Comparison of ENCODE assay signal across 1 cellular context in the genomic region with DNA sequence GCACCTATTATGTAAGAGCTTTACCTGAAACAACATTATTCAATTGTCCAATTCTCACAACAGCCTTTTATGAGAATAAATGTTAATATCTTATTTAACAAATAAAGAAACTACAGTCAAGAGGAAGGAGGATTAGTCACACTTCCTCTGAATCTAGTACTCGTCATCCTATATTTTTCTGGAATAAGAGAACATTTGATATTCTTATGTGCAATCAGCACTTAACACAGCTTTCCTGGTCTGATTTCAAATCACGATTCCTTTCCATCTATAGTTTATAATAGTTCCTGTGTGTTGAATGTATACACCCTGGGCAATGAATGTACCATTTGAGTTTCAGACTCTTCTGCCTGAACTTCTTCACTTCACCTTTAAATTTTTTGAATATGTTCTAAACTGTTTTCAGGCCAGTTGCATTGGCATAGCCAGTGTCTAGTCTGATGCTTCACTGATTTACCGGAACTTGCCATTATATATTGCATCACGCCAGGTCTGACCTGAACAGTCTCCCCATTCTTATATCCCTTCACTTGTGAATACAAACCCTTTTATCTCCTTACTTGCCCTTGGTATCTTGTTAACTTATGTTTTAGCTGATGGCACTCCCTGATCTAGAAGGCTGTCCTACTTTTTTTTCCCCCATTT.
TF ChIP-seq lines count a peak whose summit lies in the region.

No MANE protein-coding gene starts in this region.

TF ChIP-seq in SK-N-SH, 30 proteins besides CTCF, POLR2A, EP300 and RAD21:
- TF ChIP-seq, protein P1, sequence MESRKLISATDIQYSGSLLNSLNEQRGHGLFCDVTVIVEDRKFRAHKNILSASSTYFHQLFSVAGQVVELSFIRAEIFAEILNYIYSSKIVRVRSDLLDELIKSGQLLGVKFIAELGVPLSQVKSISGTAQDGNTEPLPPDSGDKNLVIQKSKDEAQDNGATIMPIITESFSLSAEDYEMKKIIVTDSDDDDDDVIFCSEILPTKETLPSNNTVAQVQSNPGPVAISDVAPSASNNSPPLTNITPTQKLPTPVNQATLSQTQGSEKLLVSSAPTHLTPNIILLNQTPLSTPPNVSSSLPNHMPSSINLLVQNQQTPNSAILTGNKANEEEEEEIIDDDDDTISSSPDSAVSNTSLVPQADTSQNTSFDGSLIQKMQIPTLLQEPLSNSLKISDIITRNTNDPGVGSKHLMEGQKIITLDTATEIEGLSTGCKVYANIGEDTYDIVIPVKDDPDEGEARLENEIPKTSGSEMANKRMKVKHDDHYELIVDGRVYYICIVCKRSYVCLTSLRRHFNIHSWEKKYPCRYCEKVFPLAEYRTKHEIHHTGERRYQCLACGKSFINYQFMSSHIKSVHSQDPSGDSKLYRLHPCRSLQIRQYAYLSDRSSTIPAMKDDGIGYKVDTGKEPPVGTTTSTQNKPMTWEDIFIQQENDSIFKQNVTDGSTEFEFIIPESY (IDR thresholded peaks at IDR 0.05; ENCODE audit: borderline replicate concordance, low read depth) = no peak
- TF ChIP-seq JUND (IDR thresholded peaks at IDR 0.05) (0 out of 2 replicates have a peak, but pooled peaks have one; percentile 31), FOSL2 (IDR thresholded peaks at IDR 0.05; ENCODE audit: borderline replicate concordance, low read depth) (peak; percentile 38; the same call in 1 of the 2 replicates), TCF12 (IDR thresholded peaks at IDR 0.05) (0 out of 2 replicates have a peak, but pooled peaks have one; percentile 4), EZH2phosphoT487 (IDR thresholded peaks at IDR 0.05; ENCODE audit: borderline replicate concordance, low read depth) (no peak), ELF1 (IDR thresholded peaks at IDR 0.05) (no peak), NFIC (IDR thresholded peaks at IDR 0.05; ENCODE audit: borderline replicate concordance) (0 out of 2 replicates have a peak, but pooled peaks have one; percentile 7)
